Comparison of ENCODE assay signal across 28 cellular contexts in genomic region chrX:750812-751211, GRCh38.
"Had no signal": no experiment of that assay in that cellular context is flagged by ENCODE, and none has a peak within 500 bp of the region (broad histone marks: within the 10 kb centered on the region; RNA-seq: fewer than 3 reads in every experiment).

No MANE protein-coding gene starts in this region.

- ATAC-seq: heart left ventricle; left colon; left lung; mucosa of descending colon; naive thymus-derived CD4-positive, alpha-beta T cell; natural killer cell treated with Interleukin-12 subunit alpha and Interleukin-12 subunit beta and Interleukin-15 and Interleukin-18, amount 100 ng/mL, for 72 hours; right cardiac atrium; sciatic nerve; stimulated activated naive B cell treated with anti-CD40 and anti-IgM and Interleukin-4, amounts not matched to agents 10 μg/mL and 1 μg/mL and 100 μg/mL, for 72 hours; stimulated activated naive CD8-positive, alpha-beta T cell treated with anti-CD3 and anti-CD28 coated beads, Interleukin-15, Interleukin-2, amounts not matched to agents 100 U/mL and 50 U/mL, for 24 hours had no signal

- H3K4me1 ChIP-seq: heart left ventricle, left lung, prostate gland, stomach, testis, thyroid gland, transverse colon, upper lobe of left lung had no signal

- H3K27ac ChIP-seq: heart left ventricle, left lung, ovary, prostate gland, skin epidermis, stomach, testis, thyroid gland, transverse colon, upper lobe of left lung had no signal

- H3K4me3 ChIP-seq: heart left ventricle, left lung, lung, mucosa of descending colon, ovary, prostate gland, skin epidermis, stomach, testis, thyroid gland, transverse colon, upper lobe of left lung had no signal

- DNase-seq: heart left ventricle; hypothalamus; immature natural killer cell; kidney; left colon; left lung; mesendoderm; midbrain; mucosa of descending colon; ovary; retina; right cardiac atrium; stimulated activated CD4-positive, alpha-beta T cell treated with anti-CD3 and anti-CD28 coated beads, Interleukin-1b, Interleukin-23, amount 100 ng/mL, for 48 hours; stimulated activated CD4-positive, alpha-beta T cell treated with anti-CD3 and anti-CD28 coated beads, Interleukin-4, amount 100 ng/mL, for 1 hour; stimulated activated naive B cell treated with anti-CD40 and anti-IgM and Interleukin-4, amounts not matched to agents 10 μg/mL and 1 μg/mL and 100 μg/mL, for 72 hours; stimulated activated naive CD8-positive, alpha-beta T cell treated with anti-CD3 and anti-CD28 coated beads, Interleukin-15, Interleukin-2, amounts not matched to agents 100 U/mL and 50 U/mL, for 24 hours; stomach; testis; thyroid gland; transverse colon; upper lobe of left lung had no signal

- H3K36me3 ChIP-seq: heart left ventricle, left lung, ovary, prostate gland, stomach, thyroid gland, transverse colon, upper lobe of left lung had no signal

- FAIRE-seq: urothelium cell line had no signal

- H3K9me3 ChIP-seq: mucosa of descending colon, ovary, prostate gland, testis, thyroid gland, transverse colon, upper lobe of left lung had no signal

- H3K27me3 ChIP-seq: heart left ventricle, left lung, ovary, stomach, testis, thyroid gland, transverse colon, upper lobe of left lung had no signal
